In genomic region chr3:53151870-53152269, GRCh38 we compare ENCODE assay signal across 20 cellular contexts.
"Had no signal": no experiment of that assay in that cellular context is flagged by ENCODE, and none has a peak within 500 bp of the region (broad histone marks: within the 10 kb centered on the region; RNA-seq: fewer than 3 reads in every experiment).

No MANE protein-coding gene starts in this region.

- DNase-seq: activated CD4-positive, alpha-beta T cell treated with anti-CD3 and anti-CD28 coated beads for 48 hours; activated CD4-positive, alpha-beta T cell treated with anti-CD3 and anti-CD28 coated beads, Interleukin-2, amount 50 U/mL, for 4 hours; activated CD4-positive, CD25-positive, alpha-beta regulatory T cell treated with anti-CD3 and anti-CD28 coated beads, Interleukin-2, amount 50 U/mL, for 72 hours; activated CD8-positive, alpha-beta memory T cell treated with anti-CD3 and anti-CD28 coated beads, Interleukin-2, amount 10 ng/mL, durations not matched to agents 7 days and 5 days; activated effector memory CD4-positive, alpha-beta T cell treated with anti-CD3 and anti-CD28 coated beads, Interleukin-2, amount 50 U/mL, for 16 hours; activated naive CD4-positive, alpha-beta T cell treated with Interleukin-2 at 50 U/mL for 16 hours; activated naive CD8-positive, alpha-beta T cell treated with anti-CD3 and anti-CD28 coated beads, Interleukin-2, amount 50 U/mL, for 24 hours; activated T-cell treated with anti-CD3 and anti-CD28 coated beads, Interleukin-2, amount 50 U/mL, for 4 hours; amygdala; Kasumi-1; NCI-H1048; NCI-H146; NCI-H187 treated with DMSO at 0.1 percent for 48 hours; NCI-H2081 treated with DMSO at 0.1 percent for 48 hours; NCI-H446; NCI-H524; PC-3; SHP77 treated with DMSO at 0.1 percent for 48 hours had no signal

- ATAC-seq: activated CD8-positive, alpha-beta memory T cell treated with anti-CD3 and anti-CD28 coated beads, Interleukin-2, amount 10 ng/mL, durations not matched to agents 7 days and 5 days; activated naive CD4-positive, alpha-beta T cell treated with anti-CD3 and anti-CD28 coated beads, Interleukin-2, amount 50 U/mL, for 72 hours; activated naive CD8-positive, alpha-beta T cell treated with anti-CD3 and anti-CD28 coated beads, Interleukin-2, amount 50 U/mL, for 24 hours; activated T-cell treated with anti-CD3 and anti-CD28 coated beads, Interleukin-2, amount 50 U/mL, for 4 hours; PC-3; WTC11 had no signal
